ENCODE assay signal across 9 cellular contexts in the genomic region with DNA sequence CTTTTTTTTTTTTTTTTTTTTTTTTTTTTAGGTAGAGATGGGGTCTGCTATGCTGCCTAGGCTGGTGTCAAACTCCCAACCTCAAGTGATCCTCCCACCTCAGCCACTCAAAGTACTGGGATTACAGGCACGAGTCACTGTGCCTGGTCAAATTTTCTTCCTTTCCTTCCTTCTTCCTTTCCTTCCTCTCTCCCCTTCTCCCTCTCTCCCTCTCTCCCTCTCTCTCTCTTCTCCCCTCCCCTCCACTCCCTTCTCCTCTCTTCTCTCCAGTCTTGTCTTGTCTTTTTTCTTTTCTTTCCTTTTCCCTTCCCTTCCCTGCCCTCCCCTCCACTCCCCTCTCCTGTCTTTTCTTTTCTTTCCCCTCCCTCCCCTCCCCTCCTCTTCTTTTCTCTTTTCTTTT. TPM values are rescaled to one million over a fixed set of nuclear protein-coding genes. Genes with fewer than 3 reads are reported as not detected.
"Had no signal": no experiment of that assay in that cellular context is flagged by ENCODE, and none has a peak within 500 bp of the region (broad histone marks: within the 10 kb centered on the region; RNA-seq: fewer than 3 reads in every experiment).

No MANE protein-coding gene starts in this region.

- ATAC-seq: GM12878 had no signal

- FAIRE-seq: G401.6, GM12878, GM12891, GM12892, GM18507, GM19239 had no signal

- H3K4me3 ChIP-seq: GM12878 had no signal

- DNase-seq: GDM1, GF-D8 had no signal

RNA-seq across cellular contexts. Expression of a gene that starts 7.2 kb away (rescaled TPM):
- total RNA-seq: G401 had no signal
- polyA plus RNA-seq: GM12878 had no signal
